Comparison of ENCODE assay signal across 1 cellular context in the genomic region with DNA sequence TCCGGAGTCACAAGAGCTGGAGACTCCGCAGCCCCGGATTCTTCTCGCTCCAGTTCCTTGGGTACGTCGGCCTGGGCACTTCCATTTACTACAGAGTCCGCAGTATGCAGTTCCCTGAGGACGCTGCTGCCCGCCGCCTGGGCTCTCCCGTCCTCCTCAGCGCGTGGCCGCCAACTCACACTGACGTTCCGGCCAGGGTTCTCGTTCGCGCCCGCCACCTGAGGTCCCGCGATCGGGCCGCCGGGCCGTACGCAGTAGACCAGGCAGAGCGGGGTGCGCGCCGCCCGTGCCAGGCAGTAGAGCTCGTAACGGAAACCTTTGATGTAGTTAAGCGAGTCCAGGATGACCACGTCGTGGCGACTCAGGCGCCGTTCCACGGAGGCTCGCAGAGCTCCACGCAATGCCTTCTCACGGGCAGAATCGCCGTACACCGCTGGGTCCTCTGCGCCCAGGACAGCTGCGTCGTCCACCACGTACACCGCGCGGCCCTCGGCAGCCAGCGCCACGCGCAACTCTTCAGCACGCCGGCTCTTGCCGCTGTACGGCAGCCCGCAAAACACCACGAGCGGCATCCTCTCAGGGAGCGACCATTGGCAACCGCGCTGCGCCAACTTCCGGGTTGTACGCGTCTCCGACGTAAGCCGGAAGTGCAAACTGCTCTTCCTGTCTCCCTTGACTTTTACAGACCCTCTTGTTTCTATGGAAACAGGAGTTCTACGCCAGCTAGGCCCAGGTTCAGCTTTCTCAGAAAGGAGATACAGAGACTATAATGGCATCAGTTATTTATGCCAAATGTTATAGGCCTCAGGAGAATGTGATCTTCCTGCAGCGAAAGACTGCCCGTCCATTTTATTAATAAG.
TF ChIP-seq lines count a peak whose summit lies in the region.

Gene KTI12 (minus strand): TSS at position 621 of the 860 bp plus-strand sequence. CDS start 49 bp downstream, at position 572.

TF ChIP-seq in K562, 482 proteins besides CTCF, POLR2A, EP300 and RAD21 (continued from another document and continues in another):
- TF ChIP-seq CEBPZ (IDR thresholded peaks at IDR 0.05; ENCODE audit: borderline replicate concordance, low read depth, low read length) (no peak), ATF1 (CRISPR knock-in tag; IDR thresholded peaks at IDR 0.05) (no peak; the same call in 1 of the 2 replicates), ATF1 (tag; IDR thresholded peaks at IDR 0.05) (peak; percentile 96), NCOA1 (IDR thresholded peaks at IDR 0.05; ENCODE audit: low read depth) (peak; percentile 30; the same call in 1 of the 2 replicates), CAMTA2 (CRISPR knock-in tag; conservative IDR thresholded peaks at IDR 0.05) (no peak), E2F3 (CRISPR knock-in tag; IDR thresholded peaks at IDR 0.05) (no peak), YBX1 (IDR thresholded peaks at IDR 0.05) (no peak), ZNF324 (CRISPR knock-in tag; IDR thresholded peaks at IDR 0.05) (no peak), KHSRP (IDR thresholded peaks at IDR 0.05) (0 out of 2 replicates have a peak, but pooled peaks have one; percentile 27), ZNF780A (CRISPR knock-in tag; IDR thresholded peaks at IDR 0.05) (no peak; the same call in 1 of the 2 replicates), RB1 (IDR thresholded peaks at IDR 0.05; ENCODE audit: low read depth) (peak; percentile 51; the same call in 1 of the 2 replicates), POLR2H (tag; IDR thresholded peaks at IDR 0.05; ENCODE audit: low read depth) (0 out of 2 replicates have a peak, but pooled peaks have one; percentile 71), ASH1L (IDR thresholded peaks at IDR 0.05; ENCODE audit: borderline replicate concordance, low read depth, partially characterized antibody) (peak; percentile 73), ZNF124 (CRISPR knock-in tag; IDR thresholded peaks at IDR 0.05) (no peak), NR0B1 (IDR thresholded peaks at IDR 0.05; ENCODE audit: partially characterized antibody) (no peak), ETV1 (tag; conservative IDR thresholded peaks at IDR 0.05; ENCODE audit: low read depth) (peak; percentile 84), ZNF561 (CRISPR knock-in tag; conservative IDR thresholded peaks at IDR 0.05) (no peak), ZBTB33 (CRISPR knock-in tag; IDR thresholded peaks at IDR 0.05) (peak; percentile 45; the same call in 1 of the 2 replicates), ETV5 (CRISPR knock-in tag; IDR thresholded peaks at IDR 0.05; ENCODE audit: low read depth) (peak; percentile 73), ZNF282 (CRISPR knock-in tag; IDR thresholded peaks at IDR 0.05) (no peak), ZKSCAN3 (CRISPR knock-in tag; IDR thresholded peaks at IDR 0.05) (no peak), TRIM24 (IDR thresholded peaks at IDR 0.05) (0 out of 4 replicates have a peak, but pooled peaks of 1 of the 2 experiments have one; percentile 47), NRF1 (conservative IDR thresholded peaks at IDR 0.05 in 1 of 2, IDR thresholded peaks at IDR 0.05 in 1 of 2) (peak; percentile 53 to 69), ZNF41 (CRISPR knock-in tag; conservative IDR thresholded peaks at IDR 0.05) (no peak), SPI1 (IDR thresholded peaks at IDR 0.05; ENCODE audit: borderline replicate concordance, low read depth, low read length) (peak; percentile 78), CBX5 (IDR thresholded peaks at IDR 0.05; ENCODE audit: borderline replicate concordance, low read depth) (no peak), ZBTB17 (CRISPR knock-in tag; IDR thresholded peaks at IDR 0.05) (peak; percentile 76; the same call in 1 of the 2 replicates), LARP7 (IDR thresholded peaks at IDR 0.05) (no peak), IFI16 (CRISPR knock-in tag; IDR thresholded peaks at IDR 0.05) (no peak), ELF2 (CRISPR knock-in tag; IDR thresholded peaks at IDR 0.05) (peak; percentile 99), ZNF707 (CRISPR knock-in tag; conservative IDR thresholded peaks at IDR 0.05) (no peak), SAP30 (IDR thresholded peaks at IDR 0.05; ENCODE audit: borderline replicate concordance, insufficient read depth, low read depth, low read length, poor library complexity, severe bottlenecking) (peak; percentile 93), CREM (IDR thresholded peaks at IDR 0.05; ENCODE audit: low read depth) (peak; percentile 92)
- TF ChIP-seq, protein P1, sequence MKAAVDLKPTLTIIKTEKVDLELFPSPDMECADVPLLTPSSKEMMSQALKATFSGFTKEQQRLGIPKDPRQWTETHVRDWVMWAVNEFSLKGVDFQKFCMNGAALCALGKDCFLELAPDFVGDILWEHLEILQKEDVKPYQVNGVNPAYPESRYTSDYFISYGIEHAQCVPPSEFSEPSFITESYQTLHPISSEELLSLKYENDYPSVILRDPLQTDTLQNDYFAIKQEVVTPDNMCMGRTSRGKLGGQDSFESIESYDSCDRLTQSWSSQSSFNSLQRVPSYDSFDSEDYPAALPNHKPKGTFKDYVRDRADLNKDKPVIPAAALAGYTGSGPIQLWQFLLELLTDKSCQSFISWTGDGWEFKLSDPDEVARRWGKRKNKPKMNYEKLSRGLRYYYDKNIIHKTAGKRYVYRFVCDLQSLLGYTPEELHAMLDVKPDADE (conservative IDR thresholded peaks at IDR 0.05; ENCODE audit: control insufficient read depth, low read depth, low read length), result peak; percentile 79
- TF ChIP-seq, protein P2, sequence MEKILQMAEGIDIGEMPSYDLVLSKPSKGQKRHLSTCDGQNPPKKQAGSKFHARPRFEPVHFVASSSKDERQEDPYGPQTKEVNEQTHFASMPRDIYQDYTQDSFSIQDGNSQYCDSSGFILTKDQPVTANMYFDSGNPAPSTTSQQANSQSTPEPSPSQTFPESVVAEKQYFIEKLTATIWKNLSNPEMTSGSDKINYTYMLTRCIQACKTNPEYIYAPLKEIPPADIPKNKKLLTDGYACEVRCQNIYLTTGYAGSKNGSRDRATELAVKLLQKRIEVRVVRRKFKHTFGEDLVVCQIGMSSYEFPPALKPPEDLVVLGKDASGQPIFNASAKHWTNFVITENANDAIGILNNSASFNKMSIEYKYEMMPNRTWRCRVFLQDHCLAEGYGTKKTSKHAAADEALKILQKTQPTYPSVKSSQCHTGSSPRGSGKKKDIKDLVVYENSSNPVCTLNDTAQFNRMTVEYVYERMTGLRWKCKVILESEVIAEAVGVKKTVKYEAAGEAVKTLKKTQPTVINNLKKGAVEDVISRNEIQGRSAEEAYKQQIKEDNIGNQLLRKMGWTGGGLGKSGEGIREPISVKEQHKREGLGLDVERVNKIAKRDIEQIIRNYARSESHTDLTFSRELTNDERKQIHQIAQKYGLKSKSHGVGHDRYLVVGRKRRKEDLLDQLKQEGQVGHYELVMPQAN (IDR thresholded peaks at IDR 0.05; ENCODE audit: borderline replicate concordance), result peak; percentile 98
- TF ChIP-seq, protein P3, sequence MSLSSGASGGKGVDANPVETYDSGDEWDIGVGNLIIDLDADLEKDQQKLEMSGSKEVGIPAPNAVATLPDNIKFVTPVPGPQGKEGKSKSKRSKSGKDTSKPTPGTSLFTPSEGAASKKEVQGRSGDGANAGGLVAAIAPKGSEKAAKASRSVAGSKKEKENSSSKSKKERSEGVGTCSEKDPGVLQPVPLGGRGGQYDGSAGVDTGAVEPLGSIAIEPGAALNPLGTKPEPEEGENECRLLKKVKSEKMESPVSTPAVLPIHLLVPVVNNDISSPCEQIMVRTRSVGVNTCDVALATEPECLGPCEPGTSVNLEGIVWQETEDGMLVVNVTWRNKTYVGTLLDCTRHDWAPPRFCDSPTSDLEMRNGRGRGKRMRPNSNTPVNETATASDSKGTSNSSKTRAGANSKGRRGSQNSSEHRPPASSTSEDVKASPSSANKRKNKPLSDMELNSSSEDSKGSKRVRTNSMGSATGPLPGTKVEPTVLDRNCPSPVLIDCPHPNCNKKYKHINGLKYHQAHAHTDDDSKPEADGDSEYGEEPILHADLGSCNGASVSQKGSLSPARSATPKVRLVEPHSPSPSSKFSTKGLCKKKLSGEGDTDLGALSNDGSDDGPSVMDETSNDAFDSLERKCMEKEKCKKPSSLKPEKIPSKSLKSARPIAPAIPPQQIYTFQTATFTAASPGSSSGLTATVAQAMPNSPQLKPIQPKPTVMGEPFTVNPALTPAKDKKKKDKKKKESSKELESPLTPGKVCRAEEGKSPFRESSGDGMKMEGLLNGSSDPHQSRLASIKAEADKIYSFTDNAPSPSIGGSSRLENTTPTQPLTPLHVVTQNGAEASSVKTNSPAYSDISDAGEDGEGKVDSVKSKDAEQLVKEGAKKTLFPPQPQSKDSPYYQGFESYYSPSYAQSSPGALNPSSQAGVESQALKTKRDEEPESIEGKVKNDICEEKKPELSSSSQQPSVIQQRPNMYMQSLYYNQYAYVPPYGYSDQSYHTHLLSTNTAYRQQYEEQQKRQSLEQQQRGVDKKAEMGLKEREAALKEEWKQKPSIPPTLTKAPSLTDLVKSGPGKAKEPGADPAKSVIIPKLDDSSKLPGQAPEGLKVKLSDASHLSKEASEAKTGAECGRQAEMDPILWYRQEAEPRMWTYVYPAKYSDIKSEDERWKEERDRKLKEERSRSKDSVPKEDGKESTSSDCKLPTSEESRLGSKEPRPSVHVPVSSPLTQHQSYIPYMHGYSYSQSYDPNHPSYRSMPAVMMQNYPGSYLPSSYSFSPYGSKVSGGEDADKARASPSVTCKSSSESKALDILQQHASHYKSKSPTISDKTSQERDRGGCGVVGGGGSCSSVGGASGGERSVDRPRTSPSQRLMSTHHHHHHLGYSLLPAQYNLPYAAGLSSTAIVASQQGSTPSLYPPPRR (CRISPR knock-in tag; IDR thresholded peaks at IDR 0.05; ENCODE audit: borderline replicate concordance), result peak; percentile 73; the same call in 1 of the 2 replicates
- TF ChIP-seq, protein P4, sequence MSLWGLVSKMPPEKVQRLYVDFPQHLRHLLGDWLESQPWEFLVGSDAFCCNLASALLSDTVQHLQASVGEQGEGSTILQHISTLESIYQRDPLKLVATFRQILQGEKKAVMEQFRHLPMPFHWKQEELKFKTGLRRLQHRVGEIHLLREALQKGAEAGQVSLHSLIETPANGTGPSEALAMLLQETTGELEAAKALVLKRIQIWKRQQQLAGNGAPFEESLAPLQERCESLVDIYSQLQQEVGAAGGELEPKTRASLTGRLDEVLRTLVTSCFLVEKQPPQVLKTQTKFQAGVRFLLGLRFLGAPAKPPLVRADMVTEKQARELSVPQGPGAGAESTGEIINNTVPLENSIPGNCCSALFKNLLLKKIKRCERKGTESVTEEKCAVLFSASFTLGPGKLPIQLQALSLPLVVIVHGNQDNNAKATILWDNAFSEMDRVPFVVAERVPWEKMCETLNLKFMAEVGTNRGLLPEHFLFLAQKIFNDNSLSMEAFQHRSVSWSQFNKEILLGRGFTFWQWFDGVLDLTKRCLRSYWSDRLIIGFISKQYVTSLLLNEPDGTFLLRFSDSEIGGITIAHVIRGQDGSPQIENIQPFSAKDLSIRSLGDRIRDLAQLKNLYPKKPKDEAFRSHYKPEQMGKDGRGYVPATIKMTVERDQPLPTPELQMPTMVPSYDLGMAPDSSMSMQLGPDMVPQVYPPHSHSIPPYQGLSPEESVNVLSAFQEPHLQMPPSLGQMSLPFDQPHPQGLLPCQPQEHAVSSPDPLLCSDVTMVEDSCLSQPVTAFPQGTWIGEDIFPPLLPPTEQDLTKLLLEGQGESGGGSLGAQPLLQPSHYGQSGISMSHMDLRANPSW (CRISPR knock-in tag; IDR thresholded peaks at IDR 0.05), result peak; percentile 81; the same call in 1 of the 2 replicates
